Comparison of ENCODE assay signal across 8 cellular contexts in genomic region chr11:126062679-126063509, GRCh38. TPM values are rescaled to one million over a fixed set of nuclear protein-coding genes. Genes with fewer than 3 reads are reported as not detected.
DNase-seq lines count a peak whose midpoint lies in the region; ATAC-seq, FAIRE-seq and TF ChIP-seq lines count a peak whose summit lies in the region.

TSS of gene CDON (minus strand) at chr11:126062866. CDS start at chr11:126023476, 39,390 bp downstream.

- CTCF ChIA-PET in activated CD8-positive, alpha-beta memory T cell treated with anti-CD3 and anti-CD28 coated beads, Interleukin-2, amount 10 ng/mL, durations not matched to agents 7 days and 5 days (lab: Charles Lee) = interaction anchor here (0.8 to 1.4 kb wide), 2 partner anchors 9 to 148 kb away, joined by 3 to 4 read pairs; partner anchors contain the start of genes FAM118B and RPUSD4
- CTCF ChIA-PET in H1 (lab: Charles Lee; ENCODE audit: partially characterized antibody) = interaction anchor here (1.0 to 4.1 kb wide), 19 partner anchors 9 to 160 kb away, joined by 3 to 32 read pairs (median 5); partner anchors contain the start of genes PUS3 and VSIG10L2

- no peak within 1 kb of the TSS for H3K23ac ChIP-seq in H1 (ENCODE audit: insufficient read length)

- no peaks in the 10 kb centered on the region for H3K79me1 ChIP-seq in H1 (ENCODE audit: low read depth, low read length)

- peak within 1 kb of the TSS; percentile 98; the same call in 1 of the 2 replicates for H2BK20ac ChIP-seq in H1 (ENCODE audit: low read length)

- H3K4me3 Mint-ChIP-seq in activated CD8-positive, alpha-beta memory T cell treated with anti-CD3 and anti-CD28 coated beads, Interleukin-2, amount 10 ng/mL, durations not matched to agents 7 days and 5 days = peak within 1 kb of the TSS; percentile 69

- H4K5ac ChIP-seq in H1 (ENCODE audit: insufficient read length, low read depth, low read length) = peak within 1 kb of the TSS; percentile 99

- peak within 1 kb of the TSS; percentile 99 for H3K4ac ChIP-seq in H1 (replicated peaks; ENCODE audit: insufficient read length, low read depth, low read length)

- H2BK15ac ChIP-seq in H1 (ENCODE audit: low read length) = 0 out of 2 replicates have a peak within 1 kb of the TSS, but pooled peaks have one; percentile 89

- peak within 1 kb of the TSS; percentile 98 for H3K56ac ChIP-seq in H1 (replicated peaks; ENCODE audit: insufficient read length, low read depth, low read length)

- H3K79me2 ChIP-seq in H1 (ENCODE audit: control insufficient read depth in 1 of 2, insufficient read depth in 2 of 2, low read length in 2 of 2) = peaks cover 0 to 17% of the 10 kb centered on the region in 2 experiments; a peak in 2 of 4 replicates

- no peaks in the 10 kb centered on the region for H3K9me3 ChIP-seq in H1 (ENCODE audit: insufficient read depth in 2 of 2, low read depth in 1 of 2, low read length in 1 of 2)

- H2BK5ac ChIP-seq in H1 (ENCODE audit: low read depth, low read length) = peak within 1 kb of the TSS; percentile 95

- H3K27ac ChIP-seq in H1 (ENCODE audit: low read depth, low read length) = peak within 1 kb of the TSS; percentile 100

- no peaks in the 10 kb centered on the region; a peak in 1 of 7 replicates for H3K27me3 ChIP-seq in H1 (replicated peaks in 1 of 4; ENCODE audit: control insufficient read depth in 3 of 4, extremely low read depth in 1 of 4, insufficient read depth in 3 of 4, low read length in 3 of 4)

- H3K9me3 Mint-ChIP-seq in activated CD8-positive, alpha-beta memory T cell treated with anti-CD3 and anti-CD28 coated beads, Interleukin-2, amount 10 ng/mL, durations not matched to agents 7 days and 5 days (ENCODE audit: low read depth) = no peaks in the 10 kb centered on the region

- TF ChIP-seq POLR2A in H1 (IDR thresholded peaks at IDR 0.05; ENCODE audit: control extremely low read depth in 1 of 2, low read depth in 2 of 2, low read length in 2 of 2) = peak in 1 of 2 experiments; percentile 43; a peak in 2 of 3 replicates

- H3K9ac ChIP-seq in H1 (replicated peaks in 1 of 4; ENCODE audit: extremely low read depth in 1 of 4, low read depth in 3 of 4, low read length in 3 of 4) = peak within 1 kb of the TSS; percentile 96 to 100 (median 100)

- peak in 1 of 2 experiments; percentile 23; a peak in 1 of 4 replicates for TF ChIP-seq RAD21 in H1 (IDR thresholded peaks at IDR 0.05 in 1 of 2, conservative IDR thresholded peaks at IDR 0.05 in 1 of 2; ENCODE audit: low read depth in 2 of 2, low read length in 2 of 2)

- peak within 1 kb of the TSS; percentile 100 for H4K8ac ChIP-seq in H1 (ENCODE audit: extremely low read depth, insufficient read depth, low read length)

- H3K4me3 ChIP-seq in H1 (ENCODE audit: extremely low read depth in 1 of 4, insufficient read depth in 2 of 4, low read depth in 3 of 4, low read length in 4 of 4) = peak within 1 kb of the TSS; percentile 46 to 85 (median 76)

- peak within 1 kb of the TSS; percentile 61 to 93 for H3K4me2 ChIP-seq in H1 (ENCODE audit: insufficient read depth in 1 of 2, low read depth in 2 of 2, low read length in 2 of 2)

- peaks cover 56% of the 10 kb centered on the region for H3K27me3 Mint-ChIP-seq in activated CD8-positive, alpha-beta memory T cell treated with anti-CD3 and anti-CD28 coated beads, Interleukin-2, amount 10 ng/mL, durations not matched to agents 7 days and 5 days

- TF ChIP-seq CTCF in H1 (IDR thresholded peaks at IDR 0.05; ENCODE audit: control extremely low read depth in 1 of 3, insufficient read depth in 1 of 3, low read depth in 1 of 3, low read length in 3 of 3) = no peak

- peaks cover 0 to 2% of the 10 kb centered on the region in 2 experiments for H4K20me1 ChIP-seq in H1 (replicated peaks in 1 of 2; ENCODE audit: control insufficient read depth in 1 of 2, insufficient read depth in 2 of 2, low read length in 2 of 2)

- peak within 1 kb of the TSS; percentile 100 for H2AFZ ChIP-seq in H1 (ENCODE audit: low read length)

- FAIRE-seq in H1 (lab: Jason Lieb, UNC) = no peak

- peak within 1 kb of the TSS; percentile 100 for H2BK120ac ChIP-seq in H1 (replicated peaks; ENCODE audit: low read depth, low read length)

- WGBS in H1 (ENCODE audit: extremely low coverage in 1 of 2, insufficient coverage in 1 of 2, insufficient read length in 1 of 2, insufficient replicate concordance in 2 of 2, low coverage in 1 of 2, low lambda C conversion rate in 2 of 2, missing lambda C conversion rate in 1 of 2), 2 experiments = 0% methylated on average over 10 of the region's 82 CpGs; no CpG with 5 or more reads in 1 of the 2 experiments

- peaks cover 7% of the 10 kb centered on the region for H3K4me1 Mint-ChIP-seq in activated CD8-positive, alpha-beta memory T cell treated with anti-CD3 and anti-CD28 coated beads, Interleukin-2, amount 10 ng/mL, durations not matched to agents 7 days and 5 days

- peak within 1 kb of the TSS; percentile 100; the same call in 1 of the 2 replicates for H2BK12ac ChIP-seq in H1 (ENCODE audit: low read depth, low read length)

- peak within 1 kb of the TSS; percentile 100 for H4K91ac ChIP-seq in H1 (replicated peaks; ENCODE audit: insufficient read length, low read length)

- ATAC-seq in GM21423 (IDR thresholded peaks at IDR 0.05; ENCODE audit: unreplicated experiment) = peak; percentile 97
- ATAC-seq in activated CD8-positive, alpha-beta memory T cell treated with anti-CD3 and anti-CD28 coated beads, Interleukin-2, amount 10 ng/mL, durations not matched to agents 7 days and 5 days = peak; percentile 97

- H3K36me3 ChIP-seq in H1 (ENCODE audit: control insufficient read depth in 2 of 4, insufficient read depth in 4 of 4, low read length in 3 of 4) = no peaks in the 10 kb centered on the region

- H2AK5ac ChIP-seq in H1 (ENCODE audit: low read depth, low read length) = no peak within 1 kb of the TSS

- POLR2A ChIA-PET in H1 (lab: Charles Lee; ENCODE audit: partially characterized antibody) = interaction anchor here (1.4 to 1.5 kb wide), 3 partner anchors 14 to 19 kb away, joined by 4 to 8 read pairs (median 4); no protein-coding TSS in a partner anchor

- peaks cover 0 to 9% (median 1%) of the 10 kb centered on the region in 4 experiments; a peak in 4 of 7 replicates for H3K4me1 ChIP-seq in H1 (replicated peaks in 1 of 4; ENCODE audit: control insufficient read depth in 3 of 4, insufficient read depth in 4 of 4, low read length in 3 of 4)

- H3K18ac ChIP-seq in H1 (ENCODE audit: extremely low read depth, low read length) = peak within 1 kb of the TSS; percentile 95

- peaks cover 8% of the 10 kb centered on the region for H3K23me2 ChIP-seq in H1 (ENCODE audit: low read depth, low read length)

- H3K36me3 Mint-ChIP-seq in activated CD8-positive, alpha-beta memory T cell treated with anti-CD3 and anti-CD28 coated beads, Interleukin-2, amount 10 ng/mL, durations not matched to agents 7 days and 5 days = no peaks in the 10 kb centered on the region

- H3K14ac ChIP-seq in H1 (ENCODE audit: insufficient read length) = peak within 1 kb of the TSS; percentile 98

- TF ChIP-seq EP300 in H1 (IDR thresholded peaks at IDR 0.05; ENCODE audit: borderline replicate concordance in 1 of 2, low read depth in 2 of 2, low read length in 2 of 2) = peak in 1 of 2 experiments; percentile 99; a peak in 2 of 3 replicates

- H3K27ac Mint-ChIP-seq in activated CD8-positive, alpha-beta memory T cell treated with anti-CD3 and anti-CD28 coated beads, Interleukin-2, amount 10 ng/mL, durations not matched to agents 7 days and 5 days = peak within 1 kb of the TSS; percentile 95

- peak; percentile 99 for DNase-seq in COLO829 (ENCODE audit: low spot score)
- peak in 74 of 76 experiments; percentile 25 to 97 (median 84) for DNase-seq in HUDEP-2 (lab: John Stamatoyannopoulos, UW; ENCODE audit: unreplicated experiment in 76 of 76)
- DNase-seq in NOMO-1 treated with DMSO at 0.1 percent for 48 hours (lab: John Stamatoyannopoulos, UW; ENCODE audit: unreplicated experiment) = peak; percentile 93
- peak; percentile 92 for DNase-seq in activated CD8-positive, alpha-beta memory T cell treated with anti-CD3 and anti-CD28 coated beads, Interleukin-2, amount 10 ng/mL, durations not matched to agents 7 days and 5 days
- DNase-seq in H1 (ENCODE audit: low read depth in 1 of 2, low spot score in 2 of 2) = peak; percentile 87 to 94
- DNase-seq in mesenteric fat pad (ENCODE audit: low spot score) = peak; percentile 93
- DNase-seq in stimulated activated CD8-positive, alpha-beta memory T cell treated with anti-CD3 and anti-CD28 coated beads, Interleukin-12 subunit alpha, Interleukin-12 subunit beta, amount 100 ng/mL, for 4 hours (ENCODE audit: low read depth) = peak; percentile 77

TF ChIP-seq in H1, 55 proteins besides CTCF, POLR2A, EP300 and RAD21 (continues in another document):
- TF ChIP-seq PHF8 (conservative IDR thresholded peaks at IDR 0.05; ENCODE audit: low read depth, low read length) (0 out of 2 replicates have a peak, but pooled peaks have one; percentile 26), KDM5A (IDR thresholded peaks at IDR 0.05; ENCODE audit: low read length) (no peak), CBX5 (IDR thresholded peaks at IDR 0.05; ENCODE audit: low read depth, low read length) (no peak), KDM4A (IDR thresholded peaks at IDR 0.05; ENCODE audit: low read depth, low read length, severe bottlenecking) (peak; percentile 64), MAX (IDR thresholded peaks at IDR 0.05) (no peak; the same call in 1 of the 2 replicates), ASH2L (IDR thresholded peaks at IDR 0.05; ENCODE audit: low read length) (no peak), SRF (IDR thresholded peaks at IDR 0.05; ENCODE audit: low read depth, low read length) (no peak), YY1 (IDR thresholded peaks at IDR 0.05; ENCODE audit: low read depth, low read length) (no peak), BACH1 (IDR thresholded peaks at IDR 0.05; ENCODE audit: low read length) (no peak), RNF2 (IDR thresholded peaks at IDR 0.05; ENCODE audit: borderline replicate concordance, low read depth, low read length, missing control alignments, poor library complexity, severe bottlenecking) (no peak), SP4 (IDR thresholded peaks at IDR 0.05; ENCODE audit: low read length) (no peak)

RNA-seq across cellular contexts. Expression of gene CDON, which starts in this region (rescaled TPM):
- total RNA-seq in activated CD8-positive, alpha-beta memory T cell treated with anti-CD3 and anti-CD28 coated beads, Interleukin-2, amount 10 ng/mL, durations not matched to agents 7 days and 5 days = 1 to 10 TPM; 1.5 to 1.8 TPM
- total RNA-seq in H1 (2021; fragmentation: NEBNext Ultra II Directional; extraction: Animal tissue kit (Norgen Biotek cat#: 25700)) = 32.5 and 32.9 TPM in 2 replicates
- polyA plus RNA-seq in H1 (2011; rRNA removed) = 11.0 and 11.5 TPM in 2 replicates
- 9.9 TPM for polyA plus RNA-seq in H1 (2011; cell fraction: cytosol; rRNA removed)
- polyA plus RNA-seq in H1 (2011; cell fraction: nucleus; rRNA removed) = 17.0 TPM
- 8.7 to 16.6 TPM (median 13.3 TPM) in 4 replicates for polyA plus RNA-seq in H1 (2012, experiment 1 of 2)
- 1.1 TPM for polyA plus RNA-seq in H1 (2012, experiment 2 of 2)
- polyA plus RNA-seq in H1 (2013, experiment 1 of 2) = 13.0 TPM
- polyA plus RNA-seq in H1 (2013, experiment 2 of 2) = 14.4 TPM
- polyA minus RNA-seq in H1 (2011; rRNA and poly(A)+ RNA removed) = 38.4 and 52.2 TPM in 2 replicates
- 25.5 TPM for polyA minus RNA-seq in H1 (2011; cell fraction: cytosol; rRNA and poly(A)+ RNA removed)
- 43.3 TPM for polyA minus RNA-seq in H1 (2011; cell fraction: nucleus; rRNA and poly(A)+ RNA removed)
- total RNA-seq in mesenteric fat pad = 12.0 TPM

Comparison
In these comparisons a context has a peak if more than half of its experiments do, and no peak if none do; other contexts are left out.
1. Peak in every context shown above with its lines: DNase-seq, ATAC-seq, H3K4me3 ChIP-seq and H3K27ac ChIP-seq.